In genomic region chr1:15617874-15618684, GRCh38 we compare ENCODE assay signal across 8 cellular contexts. TPM values are rescaled to one million over a fixed set of nuclear protein-coding genes. Genes with fewer than 3 reads are reported as not detected.
DNase-seq lines count a peak whose midpoint lies in the region; ATAC-seq, FAIRE-seq and TF ChIP-seq lines count a peak whose summit lies in the region.

No MANE protein-coding gene starts in this region.

- peak overlapping the region; percentile 87 to 96 (median 94) for H3K27ac Mint-ChIP-seq in CD14-positive monocyte

- H3K36me3 ChIP-seq in iPS-18a (ENCODE audit: control insufficient read depth, low read depth, low read length) = no peaks in the 10 kb centered on the region
- H3K36me3 ChIP-seq in skeletal muscle tissue (ENCODE audit: control insufficient read depth in 3 of 3, insufficient read depth in 3 of 3, low read length in 3 of 3) = peaks cover 0 to 2% (median 2%) of the 10 kb centered on the region in 3 donors

- no peaks in the 10 kb centered on the region for H3K36me3 Mint-ChIP-seq in CD14-positive monocyte

- peak; percentile 80 for FAIRE-seq in GM19239 (lab: Jason Lieb, UNC)

- H3K9me3 Mint-ChIP-seq in CD14-positive monocyte = no peaks in the 10 kb centered on the region

- H3K27me3 ChIP-seq in iPS-18a (ENCODE audit: control insufficient read depth, insufficient read depth, low read length) (no peaks in the 10 kb centered on the region), skeletal muscle tissue (ENCODE audit: control insufficient read depth in 3 of 3, insufficient read depth in 3 of 3, low read length in 3 of 3) (no peaks in the 10 kb centered on the region)

- in situ Hi-C loops in astrocyte of the cerebellum (cut with HindIII; ENCODE audit: low sequenced_read_pairs) = no loop called here

- H3K9me3 ChIP-seq in iPS-18a (ENCODE audit: control insufficient read depth, low read depth, low read length) (no peaks in the 10 kb centered on the region), skeletal muscle tissue (ENCODE audit: control insufficient read depth in 3 of 3, low read length in 3 of 3) (no peaks in the 10 kb centered on the region)

- no peak for DNase-seq in CD14-positive monocyte (ENCODE audit: low spot score)
- peak; percentile 53 for DNase-seq in GM19239 (ENCODE audit: insufficient read length, low spot score)
- DNase-seq in OCI-M1 (lab: John Stamatoyannopoulos, UW) = peak; percentile 76
- no peak for DNase-seq in astrocyte of the cerebellum (ENCODE audit: low read depth)
- no peak for DNase-seq in NCI-H2107 treated with DMSO at 0.1 percent for 48 hours (lab: John Stamatoyannopoulos, UW; ENCODE audit: unreplicated experiment)

- H3K27me3 Mint-ChIP-seq in CD14-positive monocyte (ENCODE audit: low read depth in 3 of 3) = peaks cover 0 to 7% (median 6%) of the 10 kb centered on the region in 3 donors

- H3K9ac ChIP-seq in iPS-18a (ENCODE audit: low read length) = peak overlapping the region; percentile 90
- H3K9ac ChIP-seq in skeletal muscle tissue (ENCODE audit: low read depth in 1 of 3, low read length in 3 of 3) = peak overlapping the region; percentile 98 to 99 (median 99)

- no peak for TF ChIP-seq CTCF in CD14-positive monocyte (IDR thresholded peaks at IDR 0.05)
- no peak for TF ChIP-seq CTCF in astrocyte of the cerebellum (IDR thresholded peaks at IDR 0.05; ENCODE audit: low read depth, low read length, missing control alignments)

- H3K4me1 ChIP-seq in iPS-18a (ENCODE audit: control insufficient read depth, low read depth, low read length) (peaks cover 9% of the 10 kb centered on the region), skeletal muscle tissue (ENCODE audit: control insufficient read depth in 3 of 3, insufficient read depth in 3 of 3, low read length in 3 of 3) (peaks cover 33 to 52% (median 41%) of the 10 kb centered on the region in 3 donors)

- ATAC-seq in HG03439 (IDR thresholded peaks at IDR 0.05; ENCODE audit: unreplicated experiment) = peak; percentile 16

- H3K4me3 ChIP-seq in astrocyte of the cerebellum (ENCODE audit: low read depth, low read length) (peak overlapping the region; percentile 98), iPS-18a (ENCODE audit: low read length) (peak overlapping the region; percentile 99), skeletal muscle tissue (ENCODE audit: low read length in 3 of 3) (peak overlapping the region; percentile 93 to 100 (median 96))

- H3K27ac ChIP-seq in iPS-18a (ENCODE audit: low read length) (peak overlapping the region; percentile 55), skeletal muscle tissue (ENCODE audit: low read depth, low read length) (peak overlapping the region; percentile 99)

- intact Hi-C loops in CD14-positive monocyte (cut with micrococcal nuclease) = loop anchor here (5.0 kb wide), 2 partner anchors 64 to 91 kb away; partner anchors contain the start of genes DNAJC16 (in 2 of the 2) and PLEKHM2 (in 2 of the 2)

- H3K4me3 Mint-ChIP-seq in CD14-positive monocyte = peak overlapping the region; percentile 86 to 92

- peaks cover 36% of the 10 kb centered on the region for H3K4me1 Mint-ChIP-seq in CD14-positive monocyte

RNA-seq across cellular contexts. Expression of gene DDI2, which starts 0.8 kb away (rescaled TPM):
- polyA plus RNA-seq in CD14-positive monocyte = 1 to 10 TPM; 2.5 to 3.2 TPM
- 30.8 TPM for total RNA-seq in skeletal muscle tissue

RNA-seq across cellular contexts. Expression of gene AGMAT, which starts 33.2 kb away (rescaled TPM):
- polyA plus RNA-seq in CD14-positive monocyte = not detected
- 4.2 TPM for total RNA-seq in skeletal muscle tissue

Comparison
In these comparisons a context has a peak if more than half of its experiments do, and no peak if none do; other contexts are left out.
1. DNase-seq: peak in GM19239 (single experiment) and OCI-M1 (single experiment); none in CD14-positive monocyte (single experiment), astrocyte of the cerebellum (single experiment) and NCI-H2107 treated with DMSO at 0.1 percent for 48 hours (single experiment).
2. Peak in every context shown above with its lines, with median percentiles within 50 percentile points of each other: H3K4me3 ChIP-seq.